ENCODE assay signal across 14 cellular contexts in genomic region chr1:166924829-166925541, GRCh38. TPM values are rescaled to one million over a fixed set of nuclear protein-coding genes. Genes with fewer than 3 reads are reported as not detected.
DNase-seq lines count a peak whose midpoint lies in the region; ATAC-seq, FAIRE-seq and TF ChIP-seq lines count a peak whose summit lies in the region.
"Had no signal": no experiment of that assay in that cellular context is flagged by ENCODE, and none has a peak within 500 bp of the region (broad histone marks: within the 10 kb centered on the region; RNA-seq: fewer than 3 reads in every experiment).

No MANE protein-coding gene starts in this region.

- ATAC-seq in HG02678 (IDR thresholded peaks at IDR 0.05; ENCODE audit: unreplicated experiment): peak; percentile 83
- ATAC-seq in GM18867 (IDR thresholded peaks at IDR 0.05; ENCODE audit: unreplicated experiment): no peak

- H3K4me1 ChIP-seq in small intestine (ENCODE audit: control insufficient read depth in 2 of 2, insufficient read depth in 1 of 2, low read depth in 1 of 2, low read length in 1 of 2) (no peaks in the 10 kb centered on the region), BE2C (no peaks in the 10 kb centered on the region)

- H3K4me3 ChIP-seq in small intestine (ENCODE audit: low read depth in 1 of 2, low read length in 2 of 2) (no peak overlapping the region), BE2C (ENCODE audit: low read depth, low read length) (no peak overlapping the region)
- H3K4me3 ChIP-seq: skin epidermis had no signal

- H3K36me3 ChIP-seq in small intestine (ENCODE audit: control insufficient read depth in 2 of 2, insufficient read depth in 2 of 2, low read length in 2 of 2): no peaks in the 10 kb centered on the region
- no peaks in the 10 kb centered on the region for H3K36me3 ChIP-seq in BE2C
- H3K36me3 ChIP-seq: WERI-Rb-1 had no signal

- TF ChIP-seq CTCF in BE2C (IDR thresholded peaks at IDR 0.05; ENCODE audit: low read depth, low read length): no peak

- no peak for FAIRE-seq in small intestine (lab: Jason Lieb, UNC)

- H3K9me3 ChIP-seq in small intestine (ENCODE audit: control insufficient read depth, low read depth) (no peaks in the 10 kb centered on the region), BE2C (no peaks in the 10 kb centered on the region)

- H3K27me3 ChIP-seq in small intestine (ENCODE audit: control insufficient read depth in 2 of 2, insufficient read depth in 2 of 2, low read length in 2 of 2) (peaks cover 0 to 16% of the 10 kb centered on the region in 2 donors), BE2C (peaks cover 31% of the 10 kb centered on the region)

- H3K27ac ChIP-seq in small intestine (ENCODE audit: low read depth in 1 of 2, low read length in 1 of 2): no peak overlapping the region
- H3K27ac ChIP-seq: 22Rv1, HL-60, skin epidermis, WERI-Rb-1 had no signal

- DNase-seq in NOMO-1 (lab: John Stamatoyannopoulos, UW; ENCODE audit: unreplicated experiment in 2 of 2) (peak; percentile 2 to 13), NOMO-1 treated with DMSO at 0.1 percent for 48 hours (lab: John Stamatoyannopoulos, UW; ENCODE audit: unreplicated experiment) (no peak), NAMALWA (ENCODE audit: low spot score) (peak; percentile 58), small intestine (peak; percentile 56), BE2C (no peak), NCI-H526 treated with DMSO at 0.1 percent for 48 hours (lab: John Stamatoyannopoulos, UW) (no peak)
- DNase-seq: activated naive CD8-positive, alpha-beta T cell treated with anti-CD3 and anti-CD28 coated beads, Interleukin-2, amount 10 ng/mL, durations not matched to agents 7 days and 5 days; NCI-H524; WERI-Rb-1 had no signal

- WGBS in small intestine, 3 donors: 59 to 64% (median 61%) methylated on average over 3 of the region's 3 CpGs

RNA-seq across cellular contexts. Expression of gene TADA1, which starts 48.9 kb away (rescaled TPM):
- polyA plus RNA-seq in small intestine: 10 to 100 TPM in 1 of 3 donors, 1 to 10 TPM in 2; 9.0 to 12.5 (median 10.0) TPM
- polyA plus RNA-seq in BE2C (2012; ENCODE audit: insufficient read depth, insufficient read length, low read depth): 20.9 TPM

RNA-seq across cellular contexts. Expression of gene ILDR2, which starts 50.4 kb away (rescaled TPM):
- under 1 TPM in 1 of 3 donors, not detected in 2; 0.34 TPM for polyA plus RNA-seq in small intestine
- not detected for polyA plus RNA-seq in BE2C (2012; ENCODE audit: insufficient read depth, insufficient read length, low read depth)

Comparison
In these comparisons a context has a peak if more than half of its experiments do, and no peak if none do; other contexts are left out.
1. DNase-seq: peak in NOMO-1 (2 of 2), NAMALWA (single experiment) and small intestine (single experiment); none in NOMO-1 treated with DMSO at 0.1 percent for 48 hours (single experiment), BE2C (single experiment) and NCI-H526 treated with DMSO at 0.1 percent for 48 hours (single experiment).